11 cellular contexts compared by ENCODE assay signal in genomic region chr2:60556441-60556997, GRCh38. TPM values are rescaled to one million over a fixed set of nuclear protein-coding genes. Genes with fewer than 3 reads are reported as not detected.
A peak's percentile ranks its signal among the peaks of the same experiment; 100 is the strongest.
DNase-seq lines count a peak whose midpoint lies in the region; ATAC-seq and TF ChIP-seq lines count a peak whose summit lies in the region.
"Had no signal": no experiment of that assay in that cellular context is flagged by ENCODE, and none has a peak within 500 bp of the region (broad histone marks: within the 10 kb centered on the region; RNA-seq: fewer than 3 reads in every experiment).

No MANE protein-coding gene starts in this region.

- intact Hi-C loops in activated naive CD4-positive, alpha-beta T cell treated with anti-CD3 and anti-CD28 coated beads for 36 hours (cut with micrococcal nuclease), result loop anchor here (2.0 to 10.0 kb wide), 7 partner anchors 201 to 1792 kb away; partner anchors contain the start of genes PAPOLG, PEX13 and PUS10
- intact Hi-C loops in ovary (cut with DNase I), result no loop called here

- H3K36me3 Mint-ChIP-seq in activated naive CD4-positive, alpha-beta T cell treated with anti-CD3 and anti-CD28 coated beads for 36 hours (ENCODE audit: low read depth), result no peaks in the 10 kb centered on the region
- H3K36me3 Mint-ChIP-seq in type B pancreatic cell, result no peaks in the 10 kb centered on the region

- ATAC-seq in HG02763 (IDR thresholded peaks at IDR 0.05; ENCODE audit: unreplicated experiment), result no peak

- no peak overlapping the region for H3K27ac Mint-ChIP-seq in activated naive CD4-positive, alpha-beta T cell treated with anti-CD3 and anti-CD28 coated beads for 36 hours
- no peak overlapping the region for H3K27ac Mint-ChIP-seq in type B pancreatic cell

- peaks cover 35% of the 10 kb centered on the region for H3K27me3 ChIP-seq in iPS-18a (ENCODE audit: control insufficient read depth, insufficient read depth, low read length)
- no peaks in the 10 kb centered on the region for H3K27me3 ChIP-seq in ovary

- TF ChIP-seq POLR2A in ovary (IDR thresholded peaks at IDR 0.05), result no peak

- peaks cover 29% of the 10 kb centered on the region for H3K4me1 Mint-ChIP-seq in activated naive CD4-positive, alpha-beta T cell treated with anti-CD3 and anti-CD28 coated beads for 36 hours (ENCODE audit: low read depth)
- peaks cover 13% of the 10 kb centered on the region for H3K4me1 Mint-ChIP-seq in type B pancreatic cell (ENCODE audit: unreplicated experiment)

- 4 to 7% (median 5%) methylated on average over 15 of the region's 15 CpGs for WGBS in ovary, 3 donors

- H3K27me3 Mint-ChIP-seq in activated naive CD4-positive, alpha-beta T cell treated with anti-CD3 and anti-CD28 coated beads for 36 hours (ENCODE audit: low read depth), result peaks cover 62% of the 10 kb centered on the region
- peaks cover 62% of the 10 kb centered on the region for H3K27me3 Mint-ChIP-seq in type B pancreatic cell

- TF ChIP-seq CTCF in type B pancreatic cell (conservative IDR thresholded peaks at IDR 0.05) (no peak), ovary (IDR thresholded peaks at IDR 0.05) (no peak)

- H3K4me1 ChIP-seq in iPS-18a (ENCODE audit: control insufficient read depth, low read depth, low read length), result peaks cover 7% of the 10 kb centered on the region
- H3K4me1 ChIP-seq in ovary (ENCODE audit: insufficient read depth), result peaks cover 4% of the 10 kb centered on the region

- H3K9me3 ChIP-seq in iPS-18a (ENCODE audit: control insufficient read depth, low read depth, low read length) (no peaks in the 10 kb centered on the region), ovary (peaks cover 0 to 3% of the 10 kb centered on the region in 2 donors)

- no peak for TF ChIP-seq EP300 in ovary (IDR thresholded peaks at IDR 0.05)

- H3K27ac ChIP-seq in iPS-18a (ENCODE audit: low read length), result no peak overlapping the region
- no peak overlapping the region for H3K27ac ChIP-seq in ovary
- H3K27ac ChIP-seq: GM23248 had no signal

- CTCF ChIA-PET in activated naive CD4-positive, alpha-beta T cell treated with anti-CD3 and anti-CD28 coated beads for 36 hours (lab: Charles Lee), result interaction anchor here (0.5 to 1.6 kb wide), 2 partner anchors 18 to 25 kb away, joined by 3 to 8 read pairs; no protein-coding TSS in a partner anchor

- peak; percentile 20 for DNase-seq in activated naive CD4-positive, alpha-beta T cell treated with anti-CD3 and anti-CD28 coated beads for 36 hours
- DNase-seq in activated naive CD4-positive, alpha-beta T cell (lab: John Stamatoyannopoulos, UW), result no peak
- DNase-seq in UCSD-AML1 (lab: John Stamatoyannopoulos, UW; ENCODE audit: unreplicated experiment), result peak; percentile 51
- no peak for DNase-seq in type B pancreatic cell (ENCODE audit: extremely low spot score, unreplicated experiment)
- DNase-seq in foreskin melanocyte, result no peak
- DNase-seq in ovary, result no peak
- DNase-seq: Calu3, GM23248, NCI-H1092 had no signal

- H3K4me3 ChIP-seq in iPS-18a (ENCODE audit: low read length), result peak overlapping the region; percentile 90
- H3K4me3 ChIP-seq in ovary, result no peak overlapping the region
- H3K4me3 ChIP-seq: GM23248 had no signal

- no peak overlapping the region for H3K4me3 Mint-ChIP-seq in activated naive CD4-positive, alpha-beta T cell treated with anti-CD3 and anti-CD28 coated beads for 36 hours
- peak overlapping the region; percentile 99 for H3K4me3 Mint-ChIP-seq in type B pancreatic cell

- H3K36me3 ChIP-seq in iPS-18a (ENCODE audit: control insufficient read depth, low read depth, low read length), result no peaks in the 10 kb centered on the region
- no peaks in the 10 kb centered on the region for H3K36me3 ChIP-seq in ovary

- no peak overlapping the region for H3K9ac ChIP-seq in iPS-18a (ENCODE audit: low read length)
- H3K9ac ChIP-seq: GM23248 had no signal

- H3K9me3 Mint-ChIP-seq in activated naive CD4-positive, alpha-beta T cell treated with anti-CD3 and anti-CD28 coated beads for 36 hours, result no peaks in the 10 kb centered on the region
- no peaks in the 10 kb centered on the region for H3K9me3 Mint-ChIP-seq in type B pancreatic cell

RNA-seq across cellular contexts. Expression of gene BCL11A, which starts 3.1 kb away (rescaled TPM):
- total RNA-seq in activated naive CD4-positive, alpha-beta T cell treated with anti-CD3 and anti-CD28 coated beads for 36 hours, result under 1 TPM; 0.52 to 0.67 TPM
- total RNA-seq in type B pancreatic cell (ENCODE audit: low replicate concordance) (47.9 and 53.1 TPM in 2 replicates), ovary (1 to 10 TPM in 6 of 7 donors, not detected in 1; 2.1 to 5.7 (median 3.6) TPM)
- 1 to 10 TPM in 1 of 2 donors, under 1 TPM in 1; 0.81 to 2.5 TPM for polyA plus RNA-seq in ovary

Comparison
In these comparisons a context has a peak if more than half of its experiments do, and no peak if none do; other contexts are left out.
1. DNase-seq: peak in activated naive CD4-positive, alpha-beta T cell treated with anti-CD3 and anti-CD28 coated beads for 36 hours (single experiment) and UCSD-AML1 (single experiment); none in activated naive CD4-positive, alpha-beta T cell (0 of 4), type B pancreatic cell (single experiment), foreskin melanocyte (single experiment) and ovary (0 of 5).